Comparison of ENCODE assay signal across 1 cellular context in the genomic region with DNA sequence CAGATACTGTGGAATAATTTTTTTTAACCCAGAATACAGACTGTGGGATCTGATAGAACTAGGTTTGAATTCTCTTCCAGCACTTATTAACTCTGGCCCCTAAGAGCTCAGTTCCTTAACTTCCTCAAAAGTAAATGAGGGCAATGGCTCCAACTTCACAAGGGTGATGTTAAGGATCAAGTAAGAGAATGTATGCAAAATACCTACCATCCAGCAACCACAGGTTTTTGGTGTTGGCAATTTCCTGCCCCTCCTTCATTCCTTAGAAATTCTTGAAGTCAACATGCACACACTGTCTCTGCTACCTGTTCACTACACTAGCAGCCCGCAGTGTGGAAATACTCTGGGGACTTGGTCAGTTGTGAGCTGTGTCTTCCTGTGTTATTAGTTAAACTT.
TF ChIP-seq lines count a peak whose summit lies in the region.

No MANE protein-coding gene starts in this region.

TF ChIP-seq in GM23338, 12 proteins besides CTCF, POLR2A, EP300 and RAD21 (continued from another document):
- TF ChIP-seq, protein P1, sequence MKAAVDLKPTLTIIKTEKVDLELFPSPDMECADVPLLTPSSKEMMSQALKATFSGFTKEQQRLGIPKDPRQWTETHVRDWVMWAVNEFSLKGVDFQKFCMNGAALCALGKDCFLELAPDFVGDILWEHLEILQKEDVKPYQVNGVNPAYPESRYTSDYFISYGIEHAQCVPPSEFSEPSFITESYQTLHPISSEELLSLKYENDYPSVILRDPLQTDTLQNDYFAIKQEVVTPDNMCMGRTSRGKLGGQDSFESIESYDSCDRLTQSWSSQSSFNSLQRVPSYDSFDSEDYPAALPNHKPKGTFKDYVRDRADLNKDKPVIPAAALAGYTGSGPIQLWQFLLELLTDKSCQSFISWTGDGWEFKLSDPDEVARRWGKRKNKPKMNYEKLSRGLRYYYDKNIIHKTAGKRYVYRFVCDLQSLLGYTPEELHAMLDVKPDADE (IDR thresholded peaks at IDR 0.05), result no peak
- TF ChIP-seq, protein P2, sequence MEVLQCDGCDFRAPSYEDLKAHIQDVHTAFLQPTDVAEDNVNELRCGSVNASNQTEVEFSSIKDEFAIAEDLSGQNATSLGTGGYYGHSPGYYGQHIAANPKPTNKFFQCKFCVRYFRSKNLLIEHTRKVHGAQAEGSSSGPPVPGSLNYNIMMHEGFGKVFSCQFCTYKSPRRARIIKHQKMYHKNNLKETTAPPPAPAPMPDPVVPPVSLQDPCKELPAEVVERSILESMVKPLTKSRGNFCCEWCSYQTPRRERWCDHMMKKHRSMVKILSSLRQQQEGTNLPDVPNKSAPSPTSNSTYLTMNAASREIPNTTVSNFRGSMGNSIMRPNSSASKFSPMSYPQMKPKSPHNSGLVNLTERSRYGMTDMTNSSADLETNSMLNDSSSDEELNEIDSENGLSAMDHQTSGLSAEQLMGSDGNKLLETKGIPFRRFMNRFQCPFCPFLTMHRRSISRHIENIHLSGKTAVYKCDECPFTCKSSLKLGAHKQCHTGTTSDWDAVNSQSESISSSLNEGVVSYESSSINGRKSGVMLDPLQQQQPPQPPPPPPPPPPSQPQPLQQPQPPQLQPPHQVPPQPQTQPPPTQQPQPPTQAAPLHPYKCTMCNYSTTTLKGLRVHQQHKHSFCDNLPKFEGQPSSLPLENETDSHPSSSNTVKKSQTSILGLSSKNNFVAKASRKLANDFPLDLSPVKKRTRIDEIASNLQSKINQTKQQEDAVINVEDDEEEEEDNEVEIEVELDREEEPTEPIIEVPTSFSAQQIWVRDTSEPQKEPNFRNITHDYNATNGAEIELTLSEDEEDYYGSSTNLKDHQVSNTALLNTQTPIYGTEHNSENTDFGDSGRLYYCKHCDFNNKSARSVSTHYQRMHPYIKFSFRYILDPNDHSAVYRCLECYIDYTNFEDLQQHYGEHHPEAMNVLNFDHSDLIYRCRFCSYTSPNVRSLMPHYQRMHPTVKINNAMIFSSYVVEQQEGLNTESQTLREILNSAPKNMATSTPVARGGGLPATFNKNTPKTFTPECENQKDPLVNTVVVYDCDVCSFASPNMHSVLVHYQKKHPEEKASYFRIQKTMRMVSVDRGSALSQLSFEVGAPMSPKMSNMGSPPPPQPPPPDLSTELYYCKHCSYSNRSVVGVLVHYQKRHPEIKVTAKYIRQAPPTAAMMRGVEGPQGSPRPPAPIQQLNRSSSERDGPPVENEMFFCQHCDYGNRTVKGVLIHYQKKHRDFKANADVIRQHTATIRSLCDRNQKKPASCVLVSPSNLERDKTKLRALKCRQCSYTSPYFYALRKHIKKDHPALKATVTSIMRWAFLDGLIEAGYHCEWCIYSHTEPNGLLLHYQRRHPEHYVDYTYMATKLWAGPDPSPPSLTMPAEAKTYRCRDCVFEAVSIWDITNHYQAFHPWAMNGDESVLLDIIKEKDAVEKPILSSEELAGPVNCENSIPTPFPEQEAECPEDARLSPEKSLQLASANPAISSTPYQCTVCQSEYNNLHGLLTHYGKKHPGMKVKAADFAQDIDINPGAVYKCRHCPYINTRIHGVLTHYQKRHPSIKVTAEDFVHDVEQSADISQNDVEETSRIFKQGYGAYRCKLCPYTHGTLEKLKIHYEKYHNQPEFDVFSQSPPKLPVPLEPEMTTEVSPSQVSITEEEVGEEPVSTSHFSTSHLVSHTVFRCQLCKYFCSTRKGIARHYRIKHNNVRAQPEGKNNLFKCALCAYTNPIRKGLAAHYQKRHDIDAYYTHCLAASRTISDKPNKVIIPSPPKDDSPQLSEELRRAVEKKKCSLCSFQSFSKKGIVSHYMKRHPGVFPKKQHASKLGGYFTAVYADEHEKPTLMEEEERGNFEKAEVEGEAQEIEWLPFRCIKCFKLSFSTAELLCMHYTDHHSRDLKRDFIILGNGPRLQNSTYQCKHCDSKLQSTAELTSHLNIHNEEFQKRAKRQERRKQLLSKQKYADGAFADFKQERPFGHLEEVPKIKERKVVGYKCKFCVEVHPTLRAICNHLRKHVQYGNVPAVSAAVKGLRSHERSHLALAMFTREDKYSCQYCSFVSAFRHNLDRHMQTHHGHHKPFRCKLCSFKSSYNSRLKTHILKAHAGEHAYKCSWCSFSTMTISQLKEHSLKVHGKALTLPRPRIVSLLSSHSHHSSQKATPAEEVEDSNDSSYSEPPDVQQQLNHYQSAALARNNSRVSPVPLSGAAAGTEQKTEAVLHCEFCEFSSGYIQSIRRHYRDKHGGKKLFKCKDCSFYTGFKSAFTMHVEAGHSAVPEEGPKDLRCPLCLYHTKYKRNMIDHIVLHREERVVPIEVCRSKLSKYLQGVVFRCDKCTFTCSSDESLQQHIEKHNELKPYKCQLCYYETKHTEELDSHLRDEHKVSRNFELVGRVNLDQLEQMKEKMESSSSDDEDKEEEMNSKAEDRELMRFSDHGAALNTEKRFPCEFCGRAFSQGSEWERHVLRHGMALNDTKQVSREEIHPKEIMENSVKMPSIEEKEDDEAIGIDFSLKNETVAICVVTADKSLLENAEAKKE (CRISPR knock-in tag; IDR thresholded peaks at IDR 0.05), result no peak
- TF ChIP-seq POLR2AphosphoS5 (IDR thresholded peaks at IDR 0.05; ENCODE audit: low read depth) (no peak), NANOG (IDR thresholded peaks at IDR 0.05; ENCODE audit: borderline replicate concordance) (no peak), ZNF114 (CRISPR knock-in tag; IDR thresholded peaks at IDR 0.05) (no peak), JUNB (IDR thresholded peaks at IDR 0.05; ENCODE audit: unreplicated experiment) (no peak)
- TF ChIP-seq, protein P3, sequence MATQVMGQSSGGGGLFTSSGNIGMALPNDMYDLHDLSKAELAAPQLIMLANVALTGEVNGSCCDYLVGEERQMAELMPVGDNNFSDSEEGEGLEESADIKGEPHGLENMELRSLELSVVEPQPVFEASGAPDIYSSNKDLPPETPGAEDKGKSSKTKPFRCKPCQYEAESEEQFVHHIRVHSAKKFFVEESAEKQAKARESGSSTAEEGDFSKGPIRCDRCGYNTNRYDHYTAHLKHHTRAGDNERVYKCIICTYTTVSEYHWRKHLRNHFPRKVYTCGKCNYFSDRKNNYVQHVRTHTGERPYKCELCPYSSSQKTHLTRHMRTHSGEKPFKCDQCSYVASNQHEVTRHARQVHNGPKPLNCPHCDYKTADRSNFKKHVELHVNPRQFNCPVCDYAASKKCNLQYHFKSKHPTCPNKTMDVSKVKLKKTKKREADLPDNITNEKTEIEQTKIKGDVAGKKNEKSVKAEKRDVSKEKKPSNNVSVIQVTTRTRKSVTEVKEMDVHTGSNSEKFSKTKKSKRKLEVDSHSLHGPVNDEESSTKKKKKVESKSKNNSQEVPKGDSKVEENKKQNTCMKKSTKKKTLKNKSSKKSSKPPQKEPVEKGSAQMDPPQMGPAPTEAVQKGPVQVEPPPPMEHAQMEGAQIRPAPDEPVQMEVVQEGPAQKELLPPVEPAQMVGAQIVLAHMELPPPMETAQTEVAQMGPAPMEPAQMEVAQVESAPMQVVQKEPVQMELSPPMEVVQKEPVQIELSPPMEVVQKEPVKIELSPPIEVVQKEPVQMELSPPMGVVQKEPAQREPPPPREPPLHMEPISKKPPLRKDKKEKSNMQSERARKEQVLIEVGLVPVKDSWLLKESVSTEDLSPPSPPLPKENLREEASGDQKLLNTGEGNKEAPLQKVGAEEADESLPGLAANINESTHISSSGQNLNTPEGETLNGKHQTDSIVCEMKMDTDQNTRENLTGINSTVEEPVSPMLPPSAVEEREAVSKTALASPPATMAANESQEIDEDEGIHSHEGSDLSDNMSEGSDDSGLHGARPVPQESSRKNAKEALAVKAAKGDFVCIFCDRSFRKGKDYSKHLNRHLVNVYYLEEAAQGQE (IDR thresholded peaks at IDR 0.05; ENCODE audit: unreplicated experiment), result no peak
TF ChIP-seq in GM23338: peak in this region for 0.
